25 cellular contexts compared by ENCODE assay signal in the genomic region with DNA sequence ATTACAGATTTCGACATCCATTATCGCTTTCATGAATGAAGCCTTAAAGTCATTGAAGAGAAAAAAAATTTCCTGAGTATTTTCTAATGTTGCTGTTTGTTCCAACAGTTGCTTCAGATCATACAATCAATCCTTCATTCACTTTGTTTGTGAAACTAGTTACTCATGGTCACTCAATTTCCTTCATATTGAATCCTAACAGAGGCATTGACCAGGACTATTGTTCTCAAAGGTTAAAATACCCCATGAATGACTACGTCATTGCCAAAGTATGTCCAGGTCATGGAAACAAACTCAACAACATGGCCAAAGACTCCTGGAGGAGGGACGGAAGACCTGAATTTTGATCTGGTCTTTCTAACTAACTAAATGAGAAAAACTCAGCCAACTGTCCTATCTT. TPM values are rescaled to one million over a fixed set of nuclear protein-coding genes. Genes with fewer than 3 reads are reported as not detected.
A peak's percentile ranks its signal among the peaks of the same experiment; 100 is the strongest.
DNase-seq lines count a peak whose midpoint lies in the region; ATAC-seq, FAIRE-seq and TF ChIP-seq lines count a peak whose summit lies in the region.
"Had no signal": no experiment of that assay in that cellular context is flagged by ENCODE, and none has a peak within 500 bp of the region (broad histone marks: within the 10 kb centered on the region; RNA-seq: fewer than 3 reads in every experiment).

No MANE protein-coding gene starts in this region.

- H3K4me2 ChIP-seq in HepG2 (ENCODE audit: low read depth, low read length), result no peak overlapping the region
- H3K4me2 ChIP-seq: GM23338 had no signal

- no peaks in the 10 kb centered on the region for H3K36me3 Mint-ChIP-seq in activated naive CD4-positive, alpha-beta T cell treated with anti-CD3 and anti-CD28 coated beads for 36 hours (ENCODE audit: low read depth)
- H3K36me3 Mint-ChIP-seq: activated naive CD8-positive, alpha-beta T cell had no signal

- no peaks in the 10 kb centered on the region for H3K9me3 ChIP-seq in HepG2 (ENCODE audit: low read length)
- no peaks in the 10 kb centered on the region for H3K9me3 ChIP-seq in right lobe of liver
- H3K9me3 ChIP-seq in esophagus squamous epithelium, result no peaks in the 10 kb centered on the region
- H3K9me3 ChIP-seq: transverse colon had no signal

- no peaks in the 10 kb centered on the region for H3K79me2 ChIP-seq in HepG2 (ENCODE audit: insufficient read depth, low read length)

- 58% methylated on average over 4 of the region's 4 CpGs for WGBS in HepG2 (ENCODE audit: low lambda C conversion rate)
- 55% methylated on average over 4 of the region's 4 CpGs for WGBS in right lobe of liver (ENCODE audit: insufficient coverage, low coverage, low lambda C conversion rate, missing lambda C conversion rate)
- 82 to 88% methylated on average over 4 of the region's 4 CpGs for whole genome bisulfite sequencing in esophagus squamous epithelium, 2 donors

- FAIRE-seq in HepG2 (lab: Jason Lieb, UNC), result no peak
- FAIRE-seq: A204.1, keratinocyte had no signal

- POLR2A ChIA-PET in HepG2 (lab: Yijun Ruan, JAX), result no interaction called here

- no peak overlapping the region for H3K9ac ChIP-seq in HepG2 (ENCODE audit: insufficient read depth, low read depth, low read length)

- peak overlapping the region; percentile 59 for H2AFZ ChIP-seq in HepG2 (ENCODE audit: low read length)
- H2AFZ ChIP-seq: GM23338 had no signal

- DNase-seq in HepG2 (ENCODE audit: low spot score) (peak; percentile 21), right lobe of liver (no peak), dermis microvascular lymphatic vessel endothelial cell (ENCODE audit: low read depth in 2 of 2) (peak; percentile 77 to 91), kidney glomerular epithelial cell (lab: John Stamatoyannopoulos, UW) (peak; percentile 20), NCI-H2029 (lab: John Stamatoyannopoulos, UW) (no peak), A172 (ENCODE audit: low spot score) (no peak), esophagus squamous epithelium (lab: John Stamatoyannopoulos, UW) (no peak)
- DNase-seq in activated naive CD4-positive, alpha-beta T cell treated with anti-CD3 and anti-CD28 coated beads for 36 hours, result no peak
- DNase-seq: activated CD4-positive, alpha-beta T cell treated with anti-CD3 and anti-CD28 coated beads, Interleukin-2, amount 10 ng/mL, durations not matched to agents 7 days and 5 days; aorta; cerebellar nuclear complex; DMS79 treated with DMSO at 0.1 percent for 48 hours; NCI-H1694 treated with DMSO at 0.1 percent for 48 hours; NCI-H69; T-helper 9 cell; transverse colon had no signal

- H3K36me3 ChIP-seq in HepG2 (replicated peaks in 1 of 2; ENCODE audit: control insufficient read depth in 1 of 2, insufficient read depth in 2 of 2, low read length in 2 of 2), result no peaks in the 10 kb centered on the region
- H3K36me3 ChIP-seq in right lobe of liver, result no peaks in the 10 kb centered on the region
- H3K36me3 ChIP-seq in esophagus squamous epithelium, result no peaks in the 10 kb centered on the region
- H3K36me3 ChIP-seq: transverse colon had no signal

- BruUV-seq in HepG2 (replicated peaks; lab: Mats Ljungman, UMichigan), result no TSS peak

- H3K27ac ChIP-seq in HepG2 (ENCODE audit: extremely low read length, insufficient read depth, low read length), result no peak overlapping the region
- H3K27ac ChIP-seq in right lobe of liver, result no peak overlapping the region
- H3K27ac ChIP-seq in esophagus squamous epithelium, result no peak overlapping the region
- H3K27ac ChIP-seq: transverse colon had no signal

- ATAC-seq in HepG2 (no peak), right lobe of liver (no peak)
- ATAC-seq: GM23338, Right ventricle myocardium inferior had no signal

- H3K4me1 ChIP-seq in HepG2 (ENCODE audit: insufficient read depth, low read length) (peaks cover 8% of the 10 kb centered on the region; the same call in 1 of the 2 replicates), right lobe of liver (no peaks in the 10 kb centered on the region), esophagus squamous epithelium (no peaks in the 10 kb centered on the region)
- H3K4me1 ChIP-seq: transverse colon had no signal

- no peaks in the 10 kb centered on the region for H4K20me1 ChIP-seq in HepG2 (ENCODE audit: insufficient read depth, low read length)

- H3K9me3 Mint-ChIP-seq in activated naive CD4-positive, alpha-beta T cell treated with anti-CD3 and anti-CD28 coated beads for 36 hours, result no peaks in the 10 kb centered on the region
- H3K9me3 Mint-ChIP-seq: activated CD4-positive, alpha-beta T cell treated with anti-CD3 and anti-CD28 coated beads, Interleukin-2, amount 10 ng/mL, durations not matched to agents 7 days and 5 days; activated T-helper 1 cell treated with anti-CD3 and anti-CD28 coated beads, Interleukin-12 subunit alpha, Interleukin-12 subunit beta, Interleukin-2, Interleukin-4 antibody, amounts not matched to agents 30 ng/mL and 10 ng/mL and 1 ng/mL, durations not matched to agents 14 hours and 24 hours and 36 hours; GM23338 had no signal

- H3K27ac Mint-ChIP-seq in activated naive CD4-positive, alpha-beta T cell treated with anti-CD3 and anti-CD28 coated beads for 36 hours, result no peak overlapping the region
- H3K27ac Mint-ChIP-seq: activated CD4-positive, alpha-beta T cell treated with anti-CD3 and anti-CD28 coated beads, Interleukin-2, amount 10 ng/mL, durations not matched to agents 7 days and 5 days; activated naive CD8-positive, alpha-beta T cell; activated T-helper 1 cell treated with anti-CD3 and anti-CD28 coated beads, Interleukin-12 subunit alpha, Interleukin-12 subunit beta, Interleukin-2, Interleukin-4 antibody, amounts not matched to agents 30 ng/mL and 10 ng/mL and 1 ng/mL, durations not matched to agents 14 hours and 24 hours and 36 hours; GM23338 had no signal

- TF ChIP-seq CTCF in HepG2 (CRISPR knock-in tag; IDR thresholded peaks at IDR 0.05) (no peak), right lobe of liver (IDR thresholded peaks at IDR 0.05) (no peak), esophagus squamous epithelium (IDR thresholded peaks at IDR 0.05) (no peak)

- no peaks in the 10 kb centered on the region for H3K27me3 Mint-ChIP-seq in activated naive CD4-positive, alpha-beta T cell treated with anti-CD3 and anti-CD28 coated beads for 36 hours (ENCODE audit: low read depth)
- H3K27me3 Mint-ChIP-seq: activated CD4-positive, alpha-beta T cell treated with anti-CD3 and anti-CD28 coated beads, Interleukin-2, amount 10 ng/mL, durations not matched to agents 7 days and 5 days; activated naive CD8-positive, alpha-beta T cell; progenitor cell of endocrine pancreas had no signal

- TF ChIP-seq RAD21 in HepG2 (CRISPR knock-in tag; IDR thresholded peaks at IDR 0.05), result no peak

- TF ChIP-seq EP300 in HepG2 (IDR thresholded peaks at IDR 0.05; ENCODE audit: low read depth in 2 of 2, low read length in 2 of 2) (no peak), HepG2 (CRISPR knock-in tag; IDR thresholded peaks at IDR 0.05; ENCODE audit: borderline replicate concordance) (no peak)

- no peak for TF ChIP-seq POLR2A in HepG2 (IDR thresholded peaks at IDR 0.05; ENCODE audit: insufficient read depth in 1 of 2, low read depth in 2 of 2, low read length in 2 of 2)
- TF ChIP-seq POLR2A in right lobe of liver (IDR thresholded peaks at IDR 0.05), result no peak
- no peak for TF ChIP-seq POLR2A in esophagus squamous epithelium (IDR thresholded peaks at IDR 0.05)

- no peaks in the 10 kb centered on the region; a peak in 1 of 5 replicates for H3K27me3 ChIP-seq in HepG2 (ENCODE audit: control insufficient read depth in 1 of 2, insufficient read depth in 2 of 2, low read length in 2 of 2)
- no peaks in the 10 kb centered on the region for H3K27me3 ChIP-seq in right lobe of liver
- H3K27me3 ChIP-seq in esophagus squamous epithelium, result no peaks in the 10 kb centered on the region
- H3K27me3 ChIP-seq: transverse colon had no signal

- H3K4me3 Mint-ChIP-seq in activated naive CD4-positive, alpha-beta T cell treated with anti-CD3 and anti-CD28 coated beads for 36 hours, result no peak overlapping the region
- H3K4me3 Mint-ChIP-seq: activated CD4-positive, alpha-beta T cell treated with anti-CD3 and anti-CD28 coated beads, Interleukin-2, amount 10 ng/mL, durations not matched to agents 7 days and 5 days; activated naive CD8-positive, alpha-beta T cell; activated T-helper 1 cell treated with anti-CD3 and anti-CD28 coated beads, Interleukin-12 subunit alpha, Interleukin-12 subunit beta, Interleukin-2, Interleukin-4 antibody, amounts not matched to agents 30 ng/mL and 10 ng/mL and 1 ng/mL, durations not matched to agents 14 hours and 24 hours and 36 hours; GM23338 had no signal

- intact Hi-C loops in HepG2 (cut with micrococcal nuclease; ENCODE audit: unreplicated experiment), result no loop called here
- intact Hi-C loops in right lobe of liver (cut with DNase I), result no loop called here
- intact Hi-C loops in esophagus squamous epithelium (cut with DNase I), result no loop called here
- intact Hi-C loops in activated naive CD4-positive, alpha-beta T cell treated with anti-CD3 and anti-CD28 coated beads for 36 hours (cut with micrococcal nuclease), result no loop called here

- no peaks in the 10 kb centered on the region for H3K4me1 Mint-ChIP-seq in activated naive CD4-positive, alpha-beta T cell treated with anti-CD3 and anti-CD28 coated beads for 36 hours (ENCODE audit: low read depth)
- H3K4me1 Mint-ChIP-seq: activated CD4-positive, alpha-beta T cell treated with anti-CD3 and anti-CD28 coated beads, Interleukin-2, amount 10 ng/mL, durations not matched to agents 7 days and 5 days had no signal

- in situ Hi-C loops in HepG2 (cut with HindIII; ENCODE audit: extremely low pct_ligation_motif_present, low pct_unique_long_range_greater_than_20kb), result no loop called here

- CTCF ChIA-PET in HepG2 (lab: Yijun Ruan, JAX; ENCODE audit: low intra/inter-chr PET ratio, low total read pairs), result no interaction called here
- CTCF ChIA-PET in activated naive CD4-positive, alpha-beta T cell treated with anti-CD3 and anti-CD28 coated beads for 36 hours (lab: Charles Lee), result no interaction called here

- H3K4me3 ChIP-seq in HepG2 (replicated peaks in 1 of 3; ENCODE audit: insufficient read depth in 1 of 3, low read depth in 2 of 3, low read length in 3 of 3) (no peak overlapping the region), right lobe of liver (no peak overlapping the region), esophagus squamous epithelium (no peak overlapping the region)
- H3K4me3 ChIP-seq: GM23338, lung, transverse colon had no signal

RNA-seq across cellular contexts. Expression of a gene that starts 54.0 kb away (rescaled TPM):
- not detected in 2 replicates for total RNA-seq in HepG2 (2016; rRNA removed; fragmentation: Illumina TruSeq; extraction: Trizol)
- total RNA-seq in HepG2 (2016; cell fraction: cytosol; rRNA removed; fragmentation: Illumina TruSeq; extraction: Trizol; ENCODE audit: low read depth), result not detected in 2 replicates
- total RNA-seq in HepG2 (2016; cell fraction: insoluble cytoplasmic fraction; rRNA removed; fragmentation: Illumina TruSeq; extraction: Trizol), result not detected in 2 replicates
- total RNA-seq in HepG2 (2016; cell fraction: membrane; rRNA removed; fragmentation: Illumina TruSeq; extraction: Trizol), result not detected in 2 replicates
- total RNA-seq in HepG2 (2016; cell fraction: nucleus; rRNA removed; fragmentation: Illumina TruSeq; extraction: Trizol), result not detected in 2 replicates
- not detected in 2 replicates for polyA plus RNA-seq in HepG2 (2011; rRNA removed)
- not detected in 2 replicates for polyA plus RNA-seq in HepG2 (2011; cell fraction: cytosol; rRNA removed)
- not detected in 2 replicates for polyA plus RNA-seq in HepG2 (2011; cell fraction: nucleus; rRNA removed)
- not detected in 2 replicates for polyA plus RNA-seq in HepG2 (2012)
- not detected in 2 replicates for polyA plus RNA-seq in HepG2 (2016; cell fraction: cytosol; fragmentation: Illumina TruSeq; extraction: Trizol; ENCODE audit: low read depth)
- not detected in 2 replicates for polyA plus RNA-seq in HepG2 (2016; cell fraction: insoluble cytoplasmic fraction; fragmentation: Illumina TruSeq; extraction: Trizol; ENCODE audit: low read depth)
- polyA plus RNA-seq in HepG2 (2016; cell fraction: membrane; fragmentation: Illumina TruSeq; extraction: Trizol; ENCODE audit: low read depth), result not detected in 2 replicates
- polyA plus RNA-seq in HepG2 (2016; cell fraction: nucleus; fragmentation: Illumina TruSeq; extraction: Trizol; ENCODE audit: insufficient read depth, low read depth), result not detected in 2 replicates
- not detected in 2 replicates for polyA minus RNA-seq in HepG2 (2011; rRNA and poly(A)+ RNA removed; ENCODE audit: low replicate concordance)
- polyA minus RNA-seq in HepG2 (2011; cell fraction: cytosol; rRNA and poly(A)+ RNA removed), result not detected in 2 replicates
- polyA minus RNA-seq in HepG2 (2011; cell fraction: nucleus; rRNA and poly(A)+ RNA removed), result not detected in 2 replicates
- total RNA-seq in right lobe of liver, result not detected
- not detected in 2 replicates for total RNA-seq in dermis microvascular lymphatic vessel endothelial cell
- total RNA-seq in A172 (2014; rRNA removed; shearing (Covaris generic)), result not detected in 2 replicates
- under 1 TPM in 3 of 4 donors, not detected in 1; 0.09 to 0.59 (median 0.19) TPM for total RNA-seq in esophagus squamous epithelium
- not detected for total RNA-seq in activated naive CD4-positive, alpha-beta T cell treated with anti-CD3 and anti-CD28 coated beads for 36 hours
- total RNA-seq: activated CD4-positive, alpha-beta T cell treated with anti-CD3 and anti-CD28 coated beads, Interleukin-2, amount 10 ng/mL, durations not matched to agents 7 days and 5 days; activated T-helper 1 cell treated with anti-CD3 and anti-CD28 coated beads, Interleukin-12 subunit alpha, Interleukin-12 subunit beta, Interleukin-2, Interleukin-4 antibody, amounts not matched to agents 30 ng/mL and 10 ng/mL and 1 ng/mL, durations not matched to agents 14 hours and 24 hours and 36 hours; GM23338; progenitor cell of endocrine pancreas; Right ventricle myocardium inferior had no signal
- polyA plus RNA-seq: aorta, esophagus, GM23338, keratinocyte had no signal

Comparison
In these comparisons a context has a peak if more than half of its experiments do, and no peak if none do; other contexts are left out.
1. DNase-seq: peak in HepG2 (single experiment), dermis microvascular lymphatic vessel endothelial cell (2 of 2) and kidney glomerular epithelial cell (single experiment); none in right lobe of liver (0 of 3), NCI-H2029 (single experiment), A172 (single experiment), esophagus squamous epithelium (single experiment) and activated naive CD4-positive, alpha-beta T cell treated with anti-CD3 and anti-CD28 coated beads for 36 hours (single experiment).